In the genomic region with DNA sequence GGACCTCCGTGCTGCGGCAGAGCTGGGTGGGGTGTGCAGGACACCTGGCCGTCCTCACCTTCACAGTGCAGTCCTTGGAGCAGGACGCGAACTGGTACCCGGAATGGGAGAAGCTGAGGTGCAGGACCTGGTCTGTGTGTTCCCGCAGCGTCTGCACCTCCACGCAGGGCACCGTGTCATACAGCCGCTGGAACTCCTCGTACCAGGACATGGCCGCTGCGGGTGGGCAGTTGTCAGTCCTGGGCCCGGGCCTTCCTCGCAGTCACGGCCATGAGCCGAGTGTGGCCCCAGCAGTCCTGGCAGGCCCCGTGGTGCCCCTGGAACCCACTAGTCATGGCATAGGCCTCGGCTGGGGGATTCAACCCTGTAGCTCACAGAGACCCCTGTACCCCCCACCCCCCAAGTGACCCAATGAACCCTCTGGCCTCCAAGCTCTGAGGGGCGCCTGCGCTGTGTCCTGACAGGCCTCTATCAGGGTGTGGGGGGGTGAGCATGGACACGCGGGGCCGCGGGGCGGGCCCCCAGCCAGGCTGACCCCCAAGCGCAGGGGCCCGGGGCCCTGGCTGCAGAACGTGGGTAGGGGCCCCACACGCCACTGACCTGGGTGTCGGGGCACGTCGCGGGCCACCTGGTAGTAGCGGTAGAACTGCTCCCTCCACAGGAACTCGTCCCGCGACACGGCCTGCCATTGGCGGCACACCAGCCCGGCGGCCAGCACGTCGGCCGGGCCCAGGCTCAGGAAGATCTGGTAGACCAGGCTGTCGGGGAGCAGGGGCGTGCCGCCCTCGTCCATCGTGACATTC, we compare ENCODE assay signal across 1 cellular context.
TF ChIP-seq lines count a peak whose summit lies in the region.

No MANE protein-coding gene starts in this region.

TF ChIP-seq in HepG2, 621 proteins besides CTCF, POLR2A, EP300 and RAD21 (continues in another document):
- TF ChIP-seq ZNF510 (CRISPR knock-in tag; IDR thresholded peaks at IDR 0.05; ENCODE audit: low read depth), result 0 out of 2 replicates have a peak, but pooled peaks have one; percentile 31
- TF ChIP-seq HNRNPK (IDR thresholded peaks at IDR 0.05; ENCODE audit: low read depth, low read length, poor library complexity, severe bottlenecking), result peak; percentile 11
- TF ChIP-seq AKAP8 (CRISPR knock-in tag; IDR thresholded peaks at IDR 0.05), result peak; percentile 42; the same call in 1 of the 2 replicates
- TF ChIP-seq, protein P1, sequence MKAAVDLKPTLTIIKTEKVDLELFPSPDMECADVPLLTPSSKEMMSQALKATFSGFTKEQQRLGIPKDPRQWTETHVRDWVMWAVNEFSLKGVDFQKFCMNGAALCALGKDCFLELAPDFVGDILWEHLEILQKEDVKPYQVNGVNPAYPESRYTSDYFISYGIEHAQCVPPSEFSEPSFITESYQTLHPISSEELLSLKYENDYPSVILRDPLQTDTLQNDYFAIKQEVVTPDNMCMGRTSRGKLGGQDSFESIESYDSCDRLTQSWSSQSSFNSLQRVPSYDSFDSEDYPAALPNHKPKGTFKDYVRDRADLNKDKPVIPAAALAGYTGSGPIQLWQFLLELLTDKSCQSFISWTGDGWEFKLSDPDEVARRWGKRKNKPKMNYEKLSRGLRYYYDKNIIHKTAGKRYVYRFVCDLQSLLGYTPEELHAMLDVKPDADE (CRISPR knock-in tag; IDR thresholded peaks at IDR 0.05), result 0 out of 2 replicates have a peak, but pooled peaks have one; percentile 24
- TF ChIP-seq, protein P2, sequence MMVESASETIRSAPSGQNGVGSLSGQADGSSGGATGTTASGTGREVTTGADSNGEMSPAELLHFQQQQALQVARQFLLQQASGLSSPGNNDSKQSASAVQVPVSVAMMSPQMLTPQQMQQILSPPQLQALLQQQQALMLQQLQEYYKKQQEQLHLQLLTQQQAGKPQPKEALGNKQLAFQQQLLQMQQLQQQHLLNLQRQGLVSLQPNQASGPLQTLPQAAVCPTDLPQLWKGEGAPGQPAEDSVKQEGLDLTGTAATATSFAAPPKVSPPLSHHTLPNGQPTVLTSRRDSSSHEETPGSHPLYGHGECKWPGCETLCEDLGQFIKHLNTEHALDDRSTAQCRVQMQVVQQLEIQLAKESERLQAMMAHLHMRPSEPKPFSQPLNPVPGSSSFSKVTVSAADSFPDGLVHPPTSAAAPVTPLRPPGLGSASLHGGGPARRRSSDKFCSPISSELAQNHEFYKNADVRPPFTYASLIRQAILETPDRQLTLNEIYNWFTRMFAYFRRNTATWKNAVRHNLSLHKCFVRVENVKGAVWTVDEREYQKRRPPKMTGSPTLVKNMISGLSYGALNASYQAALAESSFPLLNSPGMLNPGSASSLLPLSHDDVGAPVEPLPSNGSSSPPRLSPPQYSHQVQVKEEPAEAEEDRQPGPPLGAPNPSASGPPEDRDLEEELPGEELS (CRISPR knock-in tag; IDR thresholded peaks at IDR 0.05), result no peak
- TF ChIP-seq, protein P3, sequence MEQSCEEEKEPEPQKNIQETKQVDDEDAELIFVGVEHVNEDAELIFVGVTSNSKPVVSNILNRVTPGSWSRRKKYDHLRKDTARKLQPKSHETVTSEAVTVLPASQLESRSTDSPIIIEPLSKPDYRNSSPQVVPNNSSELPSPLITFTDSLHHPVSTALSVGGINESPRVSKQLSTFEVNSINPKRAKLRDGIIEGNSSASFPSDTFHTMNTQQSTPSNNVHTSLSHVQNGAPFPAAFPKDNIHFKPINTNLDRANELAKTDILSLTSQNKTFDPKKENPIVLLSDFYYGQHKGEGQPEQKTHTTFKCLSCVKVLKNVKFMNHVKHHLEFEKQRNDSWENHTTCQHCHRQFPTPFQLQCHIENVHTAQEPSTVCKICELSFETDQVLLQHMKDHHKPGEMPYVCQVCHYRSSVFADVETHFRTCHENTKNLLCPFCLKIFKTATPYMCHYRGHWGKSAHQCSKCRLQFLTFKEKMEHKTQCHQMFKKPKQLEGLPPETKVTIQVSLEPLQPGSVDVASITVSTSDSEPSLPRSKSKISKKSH (CRISPR knock-in tag; IDR thresholded peaks at IDR 0.05; ENCODE audit: borderline replicate concordance), result peak; percentile 9; the same call in 1 of the 2 replicates
- no peak for TF ChIP-seq ZNF441 (CRISPR knock-in tag; IDR thresholded peaks at IDR 0.05; ENCODE audit: borderline replicate concordance)
- peak; percentile 76; the same call in 1 of the 2 replicates for TF ChIP-seq WIZ (CRISPR knock-in tag; IDR thresholded peaks at IDR 0.05)
- TF ChIP-seq ARNTL (CRISPR knock-in tag; IDR thresholded peaks at IDR 0.05), result 0 out of 2 replicates have a peak, but pooled peaks have one; percentile 26
- TF ChIP-seq ZNF44 (CRISPR knock-in tag; IDR thresholded peaks at IDR 0.05), result 0 out of 2 replicates have a peak, but pooled peaks have one; percentile 23
- peak; percentile 57; the same call in 1 of the 2 replicates for TF ChIP-seq ZNF232 (CRISPR knock-in tag; IDR thresholded peaks at IDR 0.05; ENCODE audit: borderline replicate concordance)
- TF ChIP-seq, protein P4, sequence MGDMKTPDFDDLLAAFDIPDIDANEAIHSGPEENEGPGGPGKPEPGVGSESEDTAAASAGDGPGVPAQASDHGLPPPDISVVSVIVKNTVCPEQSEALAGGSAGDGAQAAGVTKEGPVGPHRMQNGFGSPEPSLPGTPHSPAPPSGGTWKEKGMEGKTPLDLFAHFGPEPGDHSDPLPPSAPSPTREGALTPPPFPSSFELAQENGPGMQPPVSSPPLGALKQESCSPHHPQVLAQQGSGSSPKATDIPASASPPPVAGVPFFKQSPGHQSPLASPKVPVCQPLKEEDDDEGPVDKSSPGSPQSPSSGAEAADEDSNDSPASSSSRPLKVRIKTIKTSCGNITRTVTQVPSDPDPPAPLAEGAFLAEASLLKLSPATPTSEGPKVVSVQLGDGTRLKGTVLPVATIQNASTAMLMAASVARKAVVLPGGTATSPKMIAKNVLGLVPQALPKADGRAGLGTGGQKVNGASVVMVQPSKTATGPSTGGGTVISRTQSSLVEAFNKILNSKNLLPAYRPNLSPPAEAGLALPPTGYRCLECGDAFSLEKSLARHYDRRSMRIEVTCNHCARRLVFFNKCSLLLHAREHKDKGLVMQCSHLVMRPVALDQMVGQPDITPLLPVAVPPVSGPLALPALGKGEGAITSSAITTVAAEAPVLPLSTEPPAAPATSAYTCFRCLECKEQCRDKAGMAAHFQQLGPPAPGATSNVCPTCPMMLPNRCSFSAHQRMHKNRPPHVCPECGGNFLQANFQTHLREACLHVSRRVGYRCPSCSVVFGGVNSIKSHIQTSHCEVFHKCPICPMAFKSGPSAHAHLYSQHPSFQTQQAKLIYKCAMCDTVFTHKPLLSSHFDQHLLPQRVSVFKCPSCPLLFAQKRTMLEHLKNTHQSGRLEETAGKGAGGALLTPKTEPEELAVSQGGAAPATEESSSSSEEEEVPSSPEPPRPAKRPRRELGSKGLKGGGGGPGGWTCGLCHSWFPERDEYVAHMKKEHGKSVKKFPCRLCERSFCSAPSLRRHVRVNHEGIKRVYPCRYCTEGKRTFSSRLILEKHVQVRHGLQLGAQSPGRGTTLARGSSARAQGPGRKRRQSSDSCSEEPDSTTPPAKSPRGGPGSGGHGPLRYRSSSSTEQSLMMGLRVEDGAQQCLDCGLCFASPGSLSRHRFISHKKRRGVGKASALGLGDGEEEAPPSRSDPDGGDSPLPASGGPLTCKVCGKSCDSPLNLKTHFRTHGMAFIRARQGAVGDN (CRISPR knock-in tag; IDR thresholded peaks at IDR 0.05), result peak; percentile 56
- TF ChIP-seq NRL (CRISPR knock-in tag; IDR thresholded peaks at IDR 0.05; ENCODE audit: borderline replicate concordance), result 0 out of 2 replicates have a peak, but pooled peaks have one; percentile 34
- TF ChIP-seq, protein P5, sequence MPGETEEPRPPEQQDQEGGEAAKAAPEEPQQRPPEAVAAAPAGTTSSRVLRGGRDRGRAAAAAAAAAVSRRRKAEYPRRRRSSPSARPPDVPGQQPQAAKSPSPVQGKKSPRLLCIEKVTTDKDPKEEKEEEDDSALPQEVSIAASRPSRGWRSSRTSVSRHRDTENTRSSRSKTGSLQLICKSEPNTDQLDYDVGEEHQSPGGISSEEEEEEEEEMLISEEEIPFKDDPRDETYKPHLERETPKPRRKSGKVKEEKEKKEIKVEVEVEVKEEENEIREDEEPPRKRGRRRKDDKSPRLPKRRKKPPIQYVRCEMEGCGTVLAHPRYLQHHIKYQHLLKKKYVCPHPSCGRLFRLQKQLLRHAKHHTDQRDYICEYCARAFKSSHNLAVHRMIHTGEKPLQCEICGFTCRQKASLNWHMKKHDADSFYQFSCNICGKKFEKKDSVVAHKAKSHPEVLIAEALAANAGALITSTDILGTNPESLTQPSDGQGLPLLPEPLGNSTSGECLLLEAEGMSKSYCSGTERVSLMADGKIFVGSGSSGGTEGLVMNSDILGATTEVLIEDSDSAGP (CRISPR knock-in tag; IDR thresholded peaks at IDR 0.05; ENCODE audit: borderline replicate concordance), result peak; percentile 42; the same call in 1 of the 2 replicates
- no peak for TF ChIP-seq TSC22D2 (CRISPR knock-in tag; IDR thresholded peaks at IDR 0.05; ENCODE audit: borderline replicate concordance)
- no peak for TF ChIP-seq ONECUT2 (CRISPR knock-in tag; IDR thresholded peaks at IDR 0.05)
- 0 out of 2 replicates have a peak, but pooled peaks have one; percentile 29 for TF ChIP-seq ZNF30 (CRISPR knock-in tag; IDR thresholded peaks at IDR 0.05)
- TF ChIP-seq ZNF891 (CRISPR knock-in tag; IDR thresholded peaks at IDR 0.05), result 0 out of 2 replicates have a peak, but pooled peaks have one; percentile 65
- TF ChIP-seq ESRRA (CRISPR knock-in tag; IDR thresholded peaks at IDR 0.05; ENCODE audit: low read depth), result no peak
- peak; percentile 90 for TF ChIP-seq KDM2A (CRISPR knock-in tag; IDR thresholded peaks at IDR 0.05; ENCODE audit: borderline replicate concordance, low read depth)
- TF ChIP-seq, protein P6, sequence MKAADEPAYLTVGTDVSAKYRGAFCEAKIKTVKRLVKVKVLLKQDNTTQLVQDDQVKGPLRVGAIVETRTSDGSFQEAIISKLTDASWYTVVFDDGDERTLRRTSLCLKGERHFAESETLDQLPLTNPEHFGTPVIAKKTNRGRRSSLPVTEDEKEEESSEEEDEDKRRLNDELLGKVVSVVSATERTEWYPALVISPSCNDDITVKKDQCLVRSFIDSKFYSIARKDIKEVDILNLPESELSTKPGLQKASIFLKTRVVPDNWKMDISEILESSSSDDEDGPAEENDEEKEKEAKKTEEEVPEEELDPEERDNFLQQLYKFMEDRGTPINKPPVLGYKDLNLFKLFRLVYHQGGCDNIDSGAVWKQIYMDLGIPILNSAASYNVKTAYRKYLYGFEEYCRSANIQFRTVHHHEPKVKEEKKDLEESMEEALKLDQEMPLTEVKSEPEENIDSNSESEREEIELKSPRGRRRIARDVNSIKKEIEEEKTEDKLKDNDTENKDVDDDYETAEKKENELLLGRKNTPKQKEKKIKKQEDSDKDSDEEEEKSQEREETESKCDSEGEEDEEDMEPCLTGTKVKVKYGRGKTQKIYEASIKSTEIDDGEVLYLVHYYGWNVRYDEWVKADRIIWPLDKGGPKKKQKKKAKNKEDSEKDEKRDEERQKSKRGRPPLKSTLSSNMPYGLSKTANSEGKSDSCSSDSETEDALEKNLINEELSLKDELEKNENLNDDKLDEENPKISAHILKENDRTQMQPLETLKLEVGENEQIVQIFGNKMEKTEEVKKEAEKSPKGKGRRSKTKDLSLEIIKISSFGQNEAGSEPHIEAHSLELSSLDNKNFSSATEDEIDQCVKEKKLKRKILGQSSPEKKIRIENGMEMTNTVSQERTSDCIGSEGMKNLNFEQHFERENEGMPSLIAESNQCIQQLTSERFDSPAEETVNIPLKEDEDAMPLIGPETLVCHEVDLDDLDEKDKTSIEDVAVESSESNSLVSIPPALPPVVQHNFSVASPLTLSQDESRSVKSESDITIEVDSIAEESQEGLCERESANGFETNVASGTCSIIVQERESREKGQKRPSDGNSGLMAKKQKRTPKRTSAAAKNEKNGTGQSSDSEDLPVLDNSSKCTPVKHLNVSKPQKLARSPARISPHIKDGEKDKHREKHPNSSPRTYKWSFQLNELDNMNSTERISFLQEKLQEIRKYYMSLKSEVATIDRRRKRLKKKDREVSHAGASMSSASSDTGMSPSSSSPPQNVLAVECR (CRISPR knock-in tag; IDR thresholded peaks at IDR 0.05; ENCODE audit: borderline replicate concordance), result 0 out of 2 replicates have a peak, but pooled peaks have one; percentile 7
- TF ChIP-seq, protein P7, sequence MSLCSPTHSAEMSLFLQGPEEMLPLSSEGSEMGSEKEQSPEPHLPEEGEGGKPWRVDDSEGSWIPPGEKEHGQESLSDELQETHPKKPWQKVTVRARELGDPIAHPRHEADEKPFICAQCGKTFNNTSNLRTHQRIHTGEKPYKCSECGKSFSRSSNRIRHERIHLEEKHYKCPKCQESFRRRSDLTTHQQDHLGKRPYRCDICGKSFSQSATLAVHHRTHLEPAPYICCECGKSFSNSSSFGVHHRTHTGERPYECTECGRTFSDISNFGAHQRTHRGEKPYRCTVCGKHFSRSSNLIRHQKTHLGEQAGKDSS (CRISPR knock-in tag; IDR thresholded peaks at IDR 0.05; ENCODE audit: borderline replicate concordance, low read depth), result 0 out of 2 replicates have a peak, but pooled peaks have one; percentile 43
- TF ChIP-seq, protein P8, sequence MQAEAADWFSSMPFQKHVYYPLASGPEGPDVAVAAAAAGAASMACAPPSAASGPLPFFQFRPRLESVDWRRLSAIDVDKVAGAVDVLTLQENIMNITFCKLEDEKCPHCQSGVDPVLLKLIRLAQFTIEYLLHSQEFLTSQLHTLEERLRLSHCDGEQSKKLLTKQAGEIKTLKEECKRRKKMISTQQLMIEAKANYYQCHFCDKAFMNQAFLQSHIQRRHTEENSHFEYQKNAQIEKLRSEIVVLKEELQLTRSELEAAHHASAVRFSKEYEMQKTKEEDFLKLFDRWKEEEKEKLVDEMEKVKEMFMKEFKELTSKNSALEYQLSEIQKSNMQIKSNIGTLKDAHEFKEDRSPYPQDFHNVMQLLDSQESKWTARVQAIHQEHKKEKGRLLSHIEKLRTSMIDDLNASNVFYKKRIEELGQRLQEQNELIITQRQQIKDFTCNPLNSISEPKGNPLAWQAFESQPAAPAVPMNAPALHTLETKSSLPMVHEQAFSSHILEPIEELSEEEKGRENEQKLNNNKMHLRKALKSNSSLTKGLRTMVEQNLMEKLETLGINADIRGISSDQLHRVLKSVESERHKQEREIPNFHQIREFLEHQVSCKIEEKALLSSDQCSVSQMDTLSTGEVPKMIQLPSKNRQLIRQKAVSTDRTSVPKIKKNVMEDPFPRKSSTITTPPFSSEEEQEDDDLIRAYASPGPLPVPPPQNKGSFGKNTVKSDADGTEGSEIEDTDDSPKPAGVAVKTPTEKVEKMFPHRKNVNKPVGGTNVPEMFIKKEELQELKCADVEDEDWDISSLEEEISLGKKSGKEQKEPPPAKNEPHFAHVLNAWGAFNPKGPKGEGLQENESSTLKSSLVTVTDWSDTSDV (CRISPR knock-in tag; IDR thresholded peaks at IDR 0.05), result 0 out of 2 replicates have a peak, but pooled peaks have one; percentile 20
- 0 out of 2 replicates have a peak, but pooled peaks have one; percentile 35 for TF ChIP-seq ZNF773 (CRISPR knock-in tag; IDR thresholded peaks at IDR 0.05; ENCODE audit: borderline replicate concordance)
- no peak for TF ChIP-seq ARNT (IDR thresholded peaks at IDR 0.05)
- no peak for TF ChIP-seq JDP2 (CRISPR knock-in tag; IDR thresholded peaks at IDR 0.05; ENCODE audit: borderline replicate concordance)
- 0 out of 2 replicates have a peak, but pooled peaks have one; percentile 9 for TF ChIP-seq RARA (CRISPR knock-in tag; IDR thresholded peaks at IDR 0.05)
- peak; percentile 77 for TF ChIP-seq ZNF501 (CRISPR knock-in tag; IDR thresholded peaks at IDR 0.05)
- TF ChIP-seq GZF1 (CRISPR knock-in tag; IDR thresholded peaks at IDR 0.05), result no peak
- TF ChIP-seq ATF7-NPFF (CRISPR knock-in tag; IDR thresholded peaks at IDR 0.05; ENCODE audit: low read depth), result no peak
- no peak for TF ChIP-seq ZNF253 (CRISPR knock-in tag; IDR thresholded peaks at IDR 0.05; ENCODE audit: borderline replicate concordance)
- TF ChIP-seq ZNF557 (CRISPR knock-in tag; IDR thresholded peaks at IDR 0.05), result 0 out of 2 replicates have a peak, but pooled peaks have one; percentile 54
- TF ChIP-seq ZNF274 (CRISPR knock-in tag; IDR thresholded peaks at IDR 0.05), result 0 out of 2 replicates have a peak, but pooled peaks have one; percentile 40
- 0 out of 2 replicates have a peak, but pooled peaks have one; percentile 21 for TF ChIP-seq ZNF709 (CRISPR knock-in tag; IDR thresholded peaks at IDR 0.05)
- TF ChIP-seq RXRA (CRISPR knock-in tag; IDR thresholded peaks at IDR 0.05), result 0 out of 2 replicates have a peak, but pooled peaks have one; percentile 28
